In genomic region chr16:69072640-69072974, GRCh38 we compare ENCODE assay signal across 20 cellular contexts. TPM values are rescaled to one million over a fixed set of nuclear protein-coding genes. Genes with fewer than 3 reads are reported as not detected.
A peak's percentile ranks its signal among the peaks of the same experiment; 100 is the strongest.
DNase-seq lines count a peak whose midpoint lies in the region; ATAC-seq, FAIRE-seq and TF ChIP-seq lines count a peak whose summit lies in the region.
"Had no signal": no experiment of that assay in that cellular context is flagged by ENCODE, and none has a peak within 500 bp of the region (broad histone marks: within the 10 kb centered on the region; RNA-seq: fewer than 3 reads in every experiment).

No MANE protein-coding gene starts in this region.

- H3K23ac ChIP-seq in IMR-90 (ENCODE audit: low read depth, low read length) = no peak overlapping the region

- CTCF ChIA-PET in A549 (lab: Yijun Ruan, JAX) (interaction anchor here (0.6 to 2.2 kb wide), 16 partner anchors 9 to 96 kb away, joined by 3 to 18 read pairs (median 5); partner anchors contain the start of gene HAS3), IMR-90 (lab: Yijun Ruan, JAX) (interaction anchor here (0.7 to 1.1 kb wide), 2 partner anchors 225 to 620 kb away, joined by 3 to 5 read pairs; no protein-coding TSS in a partner anchor), mammary epithelial cell (lab: Charles Lee; ENCODE audit: low non-redundant PET) (interaction anchor here (0.5 to 0.6 kb wide), 2 partner anchors 32 to 710 kb away, joined by 4 to 11 read pairs; no protein-coding TSS in a partner anchor)

- 0 out of 4 replicates have a peak overlapping the region, but pooled peaks of 1 of the 2 experiments have one; percentile 19 for H4K8ac ChIP-seq in IMR-90 (ENCODE audit: low read depth in 2 of 2, low read length in 2 of 2)

- no peak overlapping the region for H2AK9ac ChIP-seq in IMR-90 (replicated peaks; ENCODE audit: low read depth, low read length, poor library complexity)

- in situ Hi-C loops in IMR-90 (cut with MboI; ENCODE audit: low sequenced_read_pairs) (no loop called here), mammary epithelial cell (cut with MboI; ENCODE audit: low sequenced_read_pairs in 2 of 2) (no loop called here)

- H3K9ac ChIP-seq in IMR-90 (ENCODE audit: low read depth, low read length) (no peak overlapping the region), mammary epithelial cell (ENCODE audit: insufficient read depth, low read length) (no peak overlapping the region)

- H3K27ac ChIP-seq in A549 = peak overlapping the region; percentile 89
- H3K27ac ChIP-seq in IMR-90 (ENCODE audit: insufficient read depth, low read length) = no peak overlapping the region
- peak overlapping the region; percentile 79 for H3K27ac ChIP-seq in mammary epithelial cell (ENCODE audit: insufficient read depth, low read depth, low read length)
- H3K27ac ChIP-seq in lower lobe of right lung = peak overlapping the region; percentile 65
- H3K27ac ChIP-seq: heart left ventricle had no signal

- TF ChIP-seq EP300 in A549 (IDR thresholded peaks at IDR 0.05) = no peak

- H4K91ac ChIP-seq in IMR-90 (ENCODE audit: insufficient read depth, low read depth, low read length) = no peak overlapping the region

- H2AFZ ChIP-seq in IMR-90 (replicated peaks; ENCODE audit: low read length, poor library complexity) = no peak overlapping the region
- peak overlapping the region; percentile 20 for H2AFZ ChIP-seq in mammary epithelial cell (ENCODE audit: low read depth, low read length)

- no peaks in the 10 kb centered on the region; a peak in 2 of 4 replicates for H3K79me1 ChIP-seq in IMR-90 (ENCODE audit: low read depth in 1 of 2, low read length in 2 of 2)

- peak overlapping the region; percentile 82 for H3K4me2 ChIP-seq in A549
- no peak overlapping the region for H3K4me2 ChIP-seq in IMR-90 (ENCODE audit: low read depth, low read length)
- peak overlapping the region; percentile 32 for H3K4me2 ChIP-seq in mammary epithelial cell (ENCODE audit: insufficient read depth, low read depth, low read length)

- H3K27me3 ChIP-seq in IMR-90 (ENCODE audit: control insufficient read depth, insufficient read depth, low read length) (no peaks in the 10 kb centered on the region), mammary epithelial cell (ENCODE audit: insufficient read depth, low read length) (no peaks in the 10 kb centered on the region), lower lobe of right lung (ENCODE audit: low read depth) (no peaks in the 10 kb centered on the region)
- H3K27me3 ChIP-seq: heart left ventricle had no signal

- peaks cover 19% of the 10 kb centered on the region for H3K9me1 ChIP-seq in IMR-90 (ENCODE audit: insufficient read depth, low read length)

- H2BK120ac ChIP-seq in IMR-90 (ENCODE audit: low read depth, low read length) = peak overlapping the region; percentile 58; the same call in 1 of the 2 replicates

- DNase-seq in A549 (ENCODE audit: low read depth in 1 of 2, low spot score in 1 of 2) (no peak), IMR-90 (no peak), mammary epithelial cell (no peak), lower lobe of right lung (no peak), posterior cingulate gyrus (no peak), erythroblast (lab: John Stamatoyannopoulos, UW) (no peak)
- DNase-seq: activated naive CD8-positive, alpha-beta T cell treated with anti-CD3 and anti-CD28 coated beads, Interleukin-2, amount 10 ng/mL, durations not matched to agents 7 days and 5 days; heart left ventricle; immature natural killer cell; NCI-H524; Right ventricle myocardium superior; stimulated activated CD4-positive, alpha-beta T cell treated with anti-CD3 and anti-CD28 coated beads, Interleukin-15, amount 100 ng/mL, for 24 hours; substantia nigra had no signal

- no peak overlapping the region for H3K56ac ChIP-seq in IMR-90 (ENCODE audit: extremely low read depth, insufficient read depth, low read length)

- peak overlapping the region; percentile 66; the same call in 1 of the 3 replicates for H2BK15ac ChIP-seq in IMR-90 (ENCODE audit: low read depth, low read length)

- H3K18ac ChIP-seq in IMR-90 (ENCODE audit: low read depth, low read length) = no peak overlapping the region; the same call in 1 of the 2 replicates

- peak overlapping the region; percentile 88; the same call in 1 of the 2 replicates for H2AK5ac ChIP-seq in IMR-90 (ENCODE audit: low read depth, low read length)

- BruUV-seq in IMR-90 (replicated peaks; lab: Mats Ljungman, UMichigan) = no TSS peak
- no TSS peak for BruUV-seq in mammary epithelial cell (replicated peaks; lab: Mats Ljungman, UMichigan)

- no peaks in the 10 kb centered on the region for H3K36me3 ChIP-seq in IMR-90 (ENCODE audit: control insufficient read depth, insufficient read depth, low read length)
- no peaks in the 10 kb centered on the region for H3K36me3 ChIP-seq in mammary epithelial cell (ENCODE audit: insufficient read depth, low read length)
- H3K36me3 ChIP-seq in lower lobe of right lung = no peaks in the 10 kb centered on the region

- TF ChIP-seq CTCF in A549 (IDR thresholded peaks at IDR 0.05) (no peak), IMR-90 (conservative IDR thresholded peaks at IDR 0.05; ENCODE audit: low read depth, low read length) (no peak), mammary epithelial cell (conservative IDR thresholded peaks at IDR 0.05 in 1 of 2, IDR thresholded peaks at IDR 0.05 in 1 of 2; ENCODE audit: extremely low read depth in 1 of 2, insufficient read depth in 1 of 2, low read depth in 1 of 2, low read length in 2 of 2) (no peak), lower lobe of right lung (IDR thresholded peaks at IDR 0.05) (no peak)

- peak overlapping the region; percentile 28; the same call in 1 of the 2 replicates for H3K4ac ChIP-seq in IMR-90 (ENCODE audit: low read depth, low read length)

- TF ChIP-seq RAD21 in A549 (conservative IDR thresholded peaks at IDR 0.05 in 1 of 2, IDR thresholded peaks at IDR 0.05 in 1 of 2) (no peak), IMR-90 (IDR thresholded peaks at IDR 0.05; ENCODE audit: low read length) (no peak)

- POLR2A ChIA-PET in A549 (lab: Yijun Ruan, JAX) = interaction anchor here (1.6 to 1.7 kb wide), 2 partner anchors 15 to 33 kb away, joined by 8 to 9 read pairs; no protein-coding TSS in a partner anchor
- POLR2A ChIA-PET in IMR-90 (lab: Charles Lee; ENCODE audit: unreplicated experiment) = no interaction called here

- H3K4me3 ChIP-seq in A549 (no peak overlapping the region), IMR-90 (ENCODE audit: insufficient read depth, low read depth, low read length) (no peak overlapping the region), mammary epithelial cell (replicated peaks in 1 of 3; ENCODE audit: insufficient read depth in 1 of 3, low read depth in 2 of 3, low read length in 3 of 3) (no peak overlapping the region), lower lobe of right lung (no peak overlapping the region)
- H3K4me3 ChIP-seq: heart left ventricle, lung had no signal

- ATAC-seq in A549 = no peak; a peak in 1 of 6 replicates
- ATAC-seq in IMR-90 (ENCODE audit: low read depth) = no peak
- ATAC-seq in lower lobe of right lung = peak in 1 of 2 donors; percentile 63
- no peak for ATAC-seq in HG02938 (IDR thresholded peaks at IDR 0.05; ENCODE audit: unreplicated experiment)
- no peak for ATAC-seq in GM18870 (IDR thresholded peaks at IDR 0.05; ENCODE audit: unreplicated experiment)

- H2BK20ac ChIP-seq in IMR-90 (ENCODE audit: low read depth, low read length) = peak overlapping the region; percentile 27; the same call in 1 of the 2 replicates

- H3K4me1 ChIP-seq in A549 = peaks cover 60% of the 10 kb centered on the region
- H3K4me1 ChIP-seq in IMR-90 (ENCODE audit: control insufficient read depth, insufficient read depth, low read length) = peaks cover 5% of the 10 kb centered on the region
- peaks cover 32% of the 10 kb centered on the region for H3K4me1 ChIP-seq in mammary epithelial cell (ENCODE audit: insufficient read depth, low read length)
- H3K4me1 ChIP-seq in lower lobe of right lung = peaks cover 6% of the 10 kb centered on the region

- TF ChIP-seq POLR2A in A549 (IDR thresholded peaks at IDR 0.05; ENCODE audit: low read length) (no peak), IMR-90 (IDR thresholded peaks at IDR 0.05; ENCODE audit: low read depth, low read length) (no peak), erythroblast (IDR thresholded peaks at IDR 0.05; ENCODE audit: low read length) (no peak)

- no peak overlapping the region for H4K5ac ChIP-seq in IMR-90 (ENCODE audit: low read depth, low read length)

- no peak overlapping the region for H2BK5ac ChIP-seq in IMR-90 (ENCODE audit: low read depth, low read length, poor library complexity, severe bottlenecking)

- 63% methylated on average over 2 of the region's 2 CpGs for whole genome bisulfite sequencing in A549 (ENCODE audit: missing lambda C conversion rate)
- no CpG with 5 or more reads among the region's 2 CpGs for WGBS in IMR-90 (ENCODE audit: extremely low coverage in 2 of 2, insufficient read length in 1 of 2), 2 experiments
- WGBS in mammary epithelial cell (ENCODE audit: low coverage, missing lambda C conversion rate) = 50% methylated on average over 2 of the region's 2 CpGs

- no peak overlapping the region; the same call in 1 of the 2 replicates for H3K14ac ChIP-seq in IMR-90 (replicated peaks; ENCODE audit: low read depth, low read length)

- FAIRE-seq in A549 (lab: Jason Lieb, UNC) = no peak
- FAIRE-seq: A204.1, colon, endometrium, GM18507 had no signal

- no peaks in the 10 kb centered on the region for H4K20me1 ChIP-seq in IMR-90 (ENCODE audit: insufficient read depth, low read length)
- no peaks in the 10 kb centered on the region for H4K20me1 ChIP-seq in mammary epithelial cell (ENCODE audit: insufficient read depth, low read length)

- no peaks in the 10 kb centered on the region for H3K79me2 ChIP-seq in mammary epithelial cell (ENCODE audit: insufficient read depth, low read length)

- H3K9me3 ChIP-seq in A549 (no peaks in the 10 kb centered on the region), IMR-90 (ENCODE audit: control insufficient read depth, insufficient read depth, low read length) (no peaks in the 10 kb centered on the region), mammary epithelial cell (replicated peaks; ENCODE audit: insufficient read depth, low read length) (no peaks in the 10 kb centered on the region), lower lobe of right lung (no peaks in the 10 kb centered on the region)
- H3K9me3 ChIP-seq: heart left ventricle had no signal

- dilution Hi-C loops in IMR-90 (cut with HindIII; ENCODE audit: low sequenced_read_pairs, unreplicated experiment) (no loop called here), mammary epithelial cell (cut with HindIII; ENCODE audit: low sequenced_read_pairs) (loop anchor here (5.0 kb wide), 2 partner anchors 35 to 80 kb away; partner anchors contain the start of gene HAS3)

- intact Hi-C loops in IMR-90 (cut with micrococcal nuclease) (no loop called here), mammary epithelial cell (cut with micrococcal nuclease) (no loop called here), lower lobe of right lung (cut with DNase I) (no loop called here), posterior cingulate gyrus (cut with DNase I) (no loop called here)

RNA-seq across cellular contexts. Expression of gene HAS3, which starts 32.8 kb away (rescaled TPM):
- polyA plus RNA-seq in A549 (2011; rRNA removed) (9.1 and 11.1 TPM in 2 replicates), A549 (2017; fragmentation: RNase III; extraction: RNeasy Plus Mini Kit Qiagen cat#74134 plus additional on column Dnase treatment) (12.4 to 18.6 TPM (median 14.1 TPM) in 3 replicates), IMR-90 (2012; rRNA removed) (0.73 and 0.97 TPM in 2 replicates), mammary epithelial cell (58.0 TPM)
- polyA plus RNA-seq in A549 (2012; cell fraction: cytosol; rRNA removed) = 23.0 and 37.0 TPM in 2 replicates
- 51.5 and 90.9 TPM in 2 replicates for polyA plus RNA-seq in A549 (2012; cell fraction: nucleus; rRNA removed)
- polyA minus RNA-seq in A549 (2011; rRNA and poly(A)+ RNA removed) = 16.0 and 17.6 TPM in 2 replicates
- total RNA-seq in IMR-90 (2012; rRNA removed) (0.28 and 0.36 TPM in 2 replicates), mammary epithelial cell (100 to 1,000 TPM in 1 of 2 donors, 10 to 100 TPM in 1; 38.2 to 133 TPM), lower lobe of right lung (12.6 TPM)
- 0.37 and 0.90 TPM in 2 replicates for polyA plus RNA-seq in IMR-90 (2012; cell fraction: cytosol; rRNA removed)
- polyA plus RNA-seq in IMR-90 (2012; cell fraction: nucleus; rRNA removed; ENCODE audit: low replicate concordance) = 2.4 and 3.3 TPM in 2 replicates
- polyA minus RNA-seq in mammary epithelial cell = 61.2 TPM

RNA-seq across cellular contexts. Expression of gene CHTF8, which starts 59.8 kb away (rescaled TPM):
- 81.6 and 113 TPM in 2 replicates for polyA plus RNA-seq in A549 (2011; rRNA removed)
- polyA plus RNA-seq in A549 (2012; cell fraction: cytosol; rRNA removed) = 64.0 and 84.3 TPM in 2 replicates
- polyA plus RNA-seq in A549 (2012; cell fraction: nucleus; rRNA removed) = 57.0 and 81.5 TPM in 2 replicates
- 72.5 to 82.7 TPM (median 78.7 TPM) in 3 replicates for polyA plus RNA-seq in A549 (2017; fragmentation: RNase III; extraction: RNeasy Plus Mini Kit Qiagen cat#74134 plus additional on column Dnase treatment)
- 132 and 175 TPM in 2 replicates for polyA minus RNA-seq in A549 (2011; rRNA and poly(A)+ RNA removed)
- 40.8 and 47.1 TPM in 2 replicates for total RNA-seq in IMR-90 (2012; rRNA removed)
- polyA plus RNA-seq in IMR-90 (2012; rRNA removed) = 95.6 and 122 TPM in 2 replicates
- polyA plus RNA-seq in IMR-90 (2012; cell fraction: cytosol; rRNA removed) = 40.0 and 73.4 TPM in 2 replicates
- polyA plus RNA-seq in IMR-90 (2012; cell fraction: nucleus; rRNA removed; ENCODE audit: low replicate concordance) = 40.8 and 52.9 TPM in 2 replicates
- total RNA-seq in mammary epithelial cell = 100 to 1,000 TPM in 1 of 2 donors, 10 to 100 TPM in 1; 48.2 to 132 TPM
- polyA plus RNA-seq in mammary epithelial cell = 117 TPM
- polyA minus RNA-seq in mammary epithelial cell = 224 TPM
- total RNA-seq in lower lobe of right lung = 126 TPM

RNA-seq across cellular contexts. Expression of gene UTP4, which starts 59.8 kb away (rescaled TPM):
- polyA plus RNA-seq in A549 (2011; rRNA removed) (118 TPM in 2 replicates), A549 (2017; fragmentation: RNase III; extraction: RNeasy Plus Mini Kit Qiagen cat#74134 plus additional on column Dnase treatment) (77.1 to 87.3 TPM (median 78.8 TPM) in 3 replicates), IMR-90 (2012; rRNA removed) (60.3 and 61.8 TPM in 2 replicates), mammary epithelial cell (105 TPM)
- polyA plus RNA-seq in A549 (2012; cell fraction: cytosol; rRNA removed) = 97.9 and 112 TPM in 2 replicates
- 101 and 109 TPM in 2 replicates for polyA plus RNA-seq in A549 (2012; cell fraction: nucleus; rRNA removed)
- 132 and 150 TPM in 2 replicates for polyA minus RNA-seq in A549 (2011; rRNA and poly(A)+ RNA removed)
- total RNA-seq in IMR-90 (2012; rRNA removed) (30.0 and 32.1 TPM in 2 replicates), mammary epithelial cell (10 to 100 TPM; 27.5 to 94.7 TPM), lower lobe of right lung (26.4 TPM)
- polyA plus RNA-seq in IMR-90 (2012; cell fraction: cytosol; rRNA removed) = 24.3 and 27.2 TPM in 2 replicates
- 43.2 and 50.8 TPM in 2 replicates for polyA plus RNA-seq in IMR-90 (2012; cell fraction: nucleus; rRNA removed; ENCODE audit: low replicate concordance)
- 189 TPM for polyA minus RNA-seq in mammary epithelial cell
